Comparison of ENCODE assay signal across 8 cellular contexts in genomic region chr6:144219056-144219685, GRCh38.
DNase-seq lines count a peak whose midpoint lies in the region; ATAC-seq and TF ChIP-seq lines count a peak whose summit lies in the region.

No MANE protein-coding gene starts in this region.

- POLR2A ChIA-PET in HEK293T (lab: Yijun Ruan, JAX) = interaction anchor here (0.6 to 1.0 kb wide), 2 partner anchors 47 to 67 kb away, joined by 3 read pairs; no protein-coding TSS in a partner anchor

- TF ChIP-seq CTCF in fibroblast of mammary gland (conservative IDR thresholded peaks at IDR 0.05; ENCODE audit: control insufficient read depth, insufficient read depth, low read depth, low read length) (peak; percentile 72), retinal pigment epithelial cell (conservative IDR thresholded peaks at IDR 0.05; ENCODE audit: low read depth, low read length) (peak; percentile 64)

- no peak overlapping the region for H3K4me3 ChIP-seq in fibroblast of mammary gland (ENCODE audit: control insufficient read depth, low read depth, low read length)
- no peak overlapping the region for H3K4me3 ChIP-seq in retinal pigment epithelial cell (ENCODE audit: low read length)

- DNase-seq in DMS 273 (lab: John Stamatoyannopoulos, UW; ENCODE audit: unreplicated experiment) (peak; percentile 60), HEK293T (ENCODE audit: extremely low spot score) (peak; percentile 47), RKO (ENCODE audit: low spot score) (peak; percentile 81), fibroblast of mammary gland (ENCODE audit: low read depth) (peak; percentile 72), retinal pigment epithelial cell (ENCODE audit: low read depth) (no peak)
- DNase-seq in activated CD4-positive, CD25-positive, alpha-beta regulatory T cell (lab: John Stamatoyannopoulos, UW) = no peak
- DNase-seq in activated CD4-positive, alpha-beta T cell treated with anti-CD3 and anti-CD28 coated beads, Interleukin-2, amount 50 U/mL, for 48 hours = no peak

- ATAC-seq in HG02763 (IDR thresholded peaks at IDR 0.05; ENCODE audit: unreplicated experiment) = no peak

- CTCF ChIA-PET in HEK293T (lab: Yijun Ruan, JAX) = interaction anchor here (0.9 kb wide), 2 partner anchors 114 to 120 kb away, joined by 3 to 4 read pairs; no protein-coding TSS in a partner anchor

TF ChIP-seq in HEK293T, 16 proteins besides CTCF, POLR2A, EP300 and RAD21:
- TF ChIP-seq ARNT (IDR thresholded peaks at IDR 0.05) (no peak), BHLHE40 (IDR thresholded peaks at IDR 0.05; ENCODE audit: borderline replicate concordance) (no peak), PKNOX1 (IDR thresholded peaks at IDR 0.05) (no peak), CTBP1 (IDR thresholded peaks at IDR 0.05; ENCODE audit: borderline replicate concordance) (no peak), FOXM1 (IDR thresholded peaks at IDR 0.05; ENCODE audit: borderline replicate concordance) (no peak), TARDBP (IDR thresholded peaks at IDR 0.05) (no peak), SUZ12 (IDR thresholded peaks at IDR 0.05) (no peak), FOXK2 (IDR thresholded peaks at IDR 0.05) (no peak), FOXA1 (IDR thresholded peaks at IDR 0.05) (no peak), SP1 (IDR thresholded peaks at IDR 0.05) (no peak), ZNF384 (IDR thresholded peaks at IDR 0.05) (no peak), ELF4 (IDR thresholded peaks at IDR 0.05) (no peak), NFRKB (IDR thresholded peaks at IDR 0.05) (no peak), LEF1 (IDR thresholded peaks at IDR 0.05; ENCODE audit: borderline replicate concordance) (no peak), HDGF (IDR thresholded peaks at IDR 0.05; ENCODE audit: borderline replicate concordance) (no peak), L3MBTL2 (conservative IDR thresholded peaks at IDR 0.05) (no peak)

Comparison
In these comparisons a context has a peak if more than half of its experiments do, and no peak if none do; other contexts are left out.
1. DNase-seq: peak in DMS 273 (single experiment), HEK293T (single experiment), RKO (single experiment) and fibroblast of mammary gland (single experiment); none in retinal pigment epithelial cell (single experiment), activated CD4-positive, CD25-positive, alpha-beta regulatory T cell (0 of 4) and activated CD4-positive, alpha-beta T cell treated with anti-CD3 and anti-CD28 coated beads, Interleukin-2, amount 50 U/mL, for 48 hours (0 of 2).